Comparison of ENCODE assay signal across 8 cellular contexts in the genomic region with DNA sequence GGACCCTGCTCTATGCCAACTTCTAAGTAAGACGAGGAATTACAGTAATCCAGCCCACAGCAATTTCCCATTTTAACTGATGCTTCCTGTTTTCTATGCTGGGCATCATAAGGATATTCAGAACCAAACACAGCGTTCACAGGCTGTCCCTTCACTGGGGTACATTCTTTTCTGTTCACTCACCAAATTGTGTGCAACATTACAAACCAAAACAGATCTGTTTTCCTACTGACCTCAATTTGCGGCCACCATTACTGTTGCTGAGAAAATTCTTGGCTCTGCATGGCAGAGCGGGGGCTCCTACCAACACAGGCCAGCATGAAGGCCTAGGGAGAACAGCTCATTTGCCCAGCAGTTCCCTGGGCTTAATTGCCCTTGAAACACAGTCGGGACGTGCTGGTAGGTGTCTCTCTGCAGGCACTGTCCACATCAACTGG.
A peak's percentile ranks its signal among the peaks of the same experiment; 100 is the strongest.
DNase-seq lines count a peak whose midpoint lies in the region; ATAC-seq, FAIRE-seq and TF ChIP-seq lines count a peak whose summit lies in the region.

No MANE protein-coding gene starts in this region.

- intact Hi-C loops in sigmoid colon (cut with DNase I), result no loop called here

- peak; percentile 70 for ATAC-seq in SK-N-SH treated with all-trans-retinoic acid at 6 μM for 48 hours

- in situ Hi-C loops in GM13977 (cut with MboI; ENCODE audit: low pct_unique_long_range_greater_than_20kb, low sequenced_read_pairs, unreplicated experiment), result no loop called here

- H3K9me3 ChIP-seq in sigmoid colon, result no peaks in the 10 kb centered on the region

- H3K27ac ChIP-seq in sigmoid colon, result peak overlapping the region; percentile 58 to 64 (median 60)

- DNase-seq in GM04503 (ENCODE audit: low read depth) (peak; percentile 95), fibroblast of the aortic adventitia (ENCODE audit: low read depth) (peak; percentile 78), sigmoid colon (no peak), NOMO-1 treated with DMSO at 0.1 percent for 48 hours (lab: John Stamatoyannopoulos, UW; ENCODE audit: unreplicated experiment) (no peak), NCI-H2196 treated with DMSO at 0.1 percent for 48 hours (lab: John Stamatoyannopoulos, UW; ENCODE audit: unreplicated experiment) (no peak), GM13977 (ENCODE audit: low spot score) (no peak), HTR-8/SVneo (ENCODE audit: insufficient read length, low spot score) (no peak)

- no peak for FAIRE-seq in HTR-8/SVneo (lab: Jason Lieb, UNC)

- TF ChIP-seq POLR2A in sigmoid colon (IDR thresholded peaks at IDR 0.05), result no peak

- TF ChIP-seq CTCF in fibroblast of the aortic adventitia (IDR thresholded peaks at IDR 0.05; ENCODE audit: insufficient read depth, low read length) (no peak), sigmoid colon (IDR thresholded peaks at IDR 0.05) (no peak), GM13977 (IDR thresholded peaks at IDR 0.05; ENCODE audit: extremely low read depth, insufficient read depth, missing control alignments) (no peak)

- peaks cover 0 to 37% (median 31%) of the 10 kb centered on the region in 4 donors for H3K4me1 ChIP-seq in sigmoid colon

- H3K36me3 ChIP-seq in sigmoid colon, result no peaks in the 10 kb centered on the region

- H3K4me3 ChIP-seq in fibroblast of the aortic adventitia (ENCODE audit: low read depth, low read length) (no peak overlapping the region), sigmoid colon (no peak overlapping the region)

- 44 to 56% methylated on average over 6 of the region's 6 CpGs for WGBS in sigmoid colon, 2 donors

- TF ChIP-seq EP300 in sigmoid colon (IDR thresholded peaks at IDR 0.05), result no peak

- H3K27me3 ChIP-seq in sigmoid colon, result no peaks in the 10 kb centered on the region

TF ChIP-seq in SK-N-SH treated with all-trans-retinoic acid at 6 μM for 48 hours, 23 proteins besides CTCF, POLR2A, EP300 and RAD21:
- TF ChIP-seq RARB (CRISPR knock-in tag; IDR thresholded peaks at IDR 0.05) (no peak), ZNF565 (CRISPR knock-in tag; conservative IDR thresholded peaks at IDR 0.05; ENCODE audit: low read depth) (no peak), ZC3H10 (CRISPR knock-in tag; IDR thresholded peaks at IDR 0.05) (no peak), ARNTL (CRISPR knock-in tag; IDR thresholded peaks at IDR 0.05; ENCODE audit: borderline replicate concordance, low read depth) (no peak), BACH2 (CRISPR knock-in tag; IDR thresholded peaks at IDR 0.05; ENCODE audit: borderline replicate concordance) (no peak), GLIS3 (CRISPR knock-in tag; IDR thresholded peaks at IDR 0.05) (no peak), ISL1 (CRISPR knock-in tag; IDR thresholded peaks at IDR 0.05) (0 out of 2 replicates have a peak, but pooled peaks have one; percentile 10), ZNF70 (CRISPR knock-in tag; IDR thresholded peaks at IDR 0.05) (no peak), ZFP30 (CRISPR knock-in tag; IDR thresholded peaks at IDR 0.05) (no peak), PPARA (CRISPR knock-in tag; IDR thresholded peaks at IDR 0.05; ENCODE audit: borderline replicate concordance) (no peak), ZFP3 (CRISPR knock-in tag; IDR thresholded peaks at IDR 0.05) (peak; percentile 82), ZNF8 (CRISPR knock-in tag; IDR thresholded peaks at IDR 0.05) (no peak), CSDC2 (CRISPR knock-in tag; IDR thresholded peaks at IDR 0.05) (peak; percentile 30; the same call in 1 of the 2 replicates), TCF4 (CRISPR knock-in tag; IDR thresholded peaks at IDR 0.05; ENCODE audit: borderline replicate concordance) (no peak), OSR1 (CRISPR knock-in tag; IDR thresholded peaks at IDR 0.05) (no peak), SNAI2 (CRISPR knock-in tag; IDR thresholded peaks at IDR 0.05) (no peak)
- TF ChIP-seq, protein P1, sequence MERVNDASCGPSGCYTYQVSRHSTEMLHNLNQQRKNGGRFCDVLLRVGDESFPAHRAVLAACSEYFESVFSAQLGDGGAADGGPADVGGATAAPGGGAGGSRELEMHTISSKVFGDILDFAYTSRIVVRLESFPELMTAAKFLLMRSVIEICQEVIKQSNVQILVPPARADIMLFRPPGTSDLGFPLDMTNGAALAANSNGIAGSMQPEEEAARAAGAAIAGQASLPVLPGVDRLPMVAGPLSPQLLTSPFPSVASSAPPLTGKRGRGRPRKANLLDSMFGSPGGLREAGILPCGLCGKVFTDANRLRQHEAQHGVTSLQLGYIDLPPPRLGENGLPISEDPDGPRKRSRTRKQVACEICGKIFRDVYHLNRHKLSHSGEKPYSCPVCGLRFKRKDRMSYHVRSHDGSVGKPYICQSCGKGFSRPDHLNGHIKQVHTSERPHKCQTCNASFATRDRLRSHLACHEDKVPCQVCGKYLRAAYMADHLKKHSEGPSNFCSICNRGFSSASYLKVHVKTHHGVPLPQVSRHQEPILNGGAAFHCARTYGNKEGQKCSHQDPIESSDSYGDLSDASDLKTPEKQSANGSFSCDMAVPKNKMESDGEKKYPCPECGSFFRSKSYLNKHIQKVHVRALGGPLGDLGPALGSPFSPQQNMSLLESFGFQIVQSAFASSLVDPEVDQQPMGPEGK (CRISPR knock-in tag; IDR thresholded peaks at IDR 0.05; ENCODE audit: borderline replicate concordance), result 0 out of 2 replicates have a peak, but pooled peaks have one; percentile 63
- TF ChIP-seq, protein P2, sequence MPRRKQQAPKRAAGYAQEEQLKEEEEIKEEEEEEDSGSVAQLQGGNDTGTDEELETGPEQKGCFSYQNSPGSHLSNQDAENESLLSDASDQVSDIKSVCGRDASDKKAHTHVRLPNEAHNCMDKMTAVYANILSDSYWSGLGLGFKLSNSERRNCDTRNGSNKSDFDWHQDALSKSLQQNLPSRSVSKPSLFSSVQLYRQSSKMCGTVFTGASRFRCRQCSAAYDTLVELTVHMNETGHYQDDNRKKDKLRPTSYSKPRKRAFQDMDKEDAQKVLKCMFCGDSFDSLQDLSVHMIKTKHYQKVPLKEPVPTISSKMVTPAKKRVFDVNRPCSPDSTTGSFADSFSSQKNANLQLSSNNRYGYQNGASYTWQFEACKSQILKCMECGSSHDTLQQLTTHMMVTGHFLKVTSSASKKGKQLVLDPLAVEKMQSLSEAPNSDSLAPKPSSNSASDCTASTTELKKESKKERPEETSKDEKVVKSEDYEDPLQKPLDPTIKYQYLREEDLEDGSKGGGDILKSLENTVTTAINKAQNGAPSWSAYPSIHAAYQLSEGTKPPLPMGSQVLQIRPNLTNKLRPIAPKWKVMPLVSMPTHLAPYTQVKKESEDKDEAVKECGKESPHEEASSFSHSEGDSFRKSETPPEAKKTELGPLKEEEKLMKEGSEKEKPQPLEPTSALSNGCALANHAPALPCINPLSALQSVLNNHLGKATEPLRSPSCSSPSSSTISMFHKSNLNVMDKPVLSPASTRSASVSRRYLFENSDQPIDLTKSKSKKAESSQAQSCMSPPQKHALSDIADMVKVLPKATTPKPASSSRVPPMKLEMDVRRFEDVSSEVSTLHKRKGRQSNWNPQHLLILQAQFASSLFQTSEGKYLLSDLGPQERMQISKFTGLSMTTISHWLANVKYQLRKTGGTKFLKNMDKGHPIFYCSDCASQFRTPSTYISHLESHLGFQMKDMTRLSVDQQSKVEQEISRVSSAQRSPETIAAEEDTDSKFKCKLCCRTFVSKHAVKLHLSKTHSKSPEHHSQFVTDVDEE (CRISPR knock-in tag; IDR thresholded peaks at IDR 0.05), result no peak
- TF ChIP-seq, protein P3, sequence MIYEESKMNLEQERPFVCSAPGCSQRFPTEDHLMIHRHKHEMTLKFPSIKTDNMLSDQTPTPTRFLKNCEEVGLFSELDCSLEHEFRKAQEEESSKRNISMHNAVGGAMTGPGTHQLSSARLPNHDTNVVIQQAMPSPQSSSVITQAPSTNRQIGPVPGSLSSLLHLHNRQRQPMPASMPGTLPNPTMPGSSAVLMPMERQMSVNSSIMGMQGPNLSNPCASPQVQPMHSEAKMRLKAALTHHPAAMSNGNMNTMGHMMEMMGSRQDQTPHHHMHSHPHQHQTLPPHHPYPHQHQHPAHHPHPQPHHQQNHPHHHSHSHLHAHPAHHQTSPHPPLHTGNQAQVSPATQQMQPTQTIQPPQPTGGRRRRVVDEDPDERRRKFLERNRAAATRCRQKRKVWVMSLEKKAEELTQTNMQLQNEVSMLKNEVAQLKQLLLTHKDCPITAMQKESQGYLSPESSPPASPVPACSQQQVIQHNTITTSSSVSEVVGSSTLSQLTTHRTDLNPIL (CRISPR knock-in tag; IDR thresholded peaks at IDR 0.05; ENCODE audit: low read depth), result no peak
- TF ChIP-seq, protein P4, sequence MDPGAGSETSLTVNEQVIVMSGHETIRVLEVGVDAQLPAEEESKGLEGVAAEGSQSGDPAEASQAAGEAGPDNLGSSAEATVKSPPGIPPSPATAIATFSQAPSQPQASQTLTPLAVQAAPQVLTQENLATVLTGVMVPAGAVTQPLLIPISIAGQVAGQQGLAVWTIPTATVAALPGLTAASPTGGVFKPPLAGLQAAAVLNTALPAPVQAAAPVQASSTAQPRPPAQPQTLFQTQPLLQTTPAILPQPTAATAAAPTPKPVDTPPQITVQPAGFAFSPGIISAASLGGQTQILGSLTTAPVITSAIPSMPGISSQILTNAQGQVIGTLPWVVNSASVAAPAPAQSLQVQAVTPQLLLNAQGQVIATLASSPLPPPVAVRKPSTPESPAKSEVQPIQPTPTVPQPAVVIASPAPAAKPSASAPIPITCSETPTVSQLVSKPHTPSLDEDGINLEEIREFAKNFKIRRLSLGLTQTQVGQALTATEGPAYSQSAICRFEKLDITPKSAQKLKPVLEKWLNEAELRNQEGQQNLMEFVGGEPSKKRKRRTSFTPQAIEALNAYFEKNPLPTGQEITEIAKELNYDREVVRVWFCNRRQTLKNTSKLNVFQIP (CRISPR knock-in tag; IDR thresholded peaks at IDR 0.05; ENCODE audit: borderline replicate concordance, low read depth), result 0 out of 2 replicates have a peak, but pooled peaks have one; percentile 33
- TF ChIP-seq, protein P5, sequence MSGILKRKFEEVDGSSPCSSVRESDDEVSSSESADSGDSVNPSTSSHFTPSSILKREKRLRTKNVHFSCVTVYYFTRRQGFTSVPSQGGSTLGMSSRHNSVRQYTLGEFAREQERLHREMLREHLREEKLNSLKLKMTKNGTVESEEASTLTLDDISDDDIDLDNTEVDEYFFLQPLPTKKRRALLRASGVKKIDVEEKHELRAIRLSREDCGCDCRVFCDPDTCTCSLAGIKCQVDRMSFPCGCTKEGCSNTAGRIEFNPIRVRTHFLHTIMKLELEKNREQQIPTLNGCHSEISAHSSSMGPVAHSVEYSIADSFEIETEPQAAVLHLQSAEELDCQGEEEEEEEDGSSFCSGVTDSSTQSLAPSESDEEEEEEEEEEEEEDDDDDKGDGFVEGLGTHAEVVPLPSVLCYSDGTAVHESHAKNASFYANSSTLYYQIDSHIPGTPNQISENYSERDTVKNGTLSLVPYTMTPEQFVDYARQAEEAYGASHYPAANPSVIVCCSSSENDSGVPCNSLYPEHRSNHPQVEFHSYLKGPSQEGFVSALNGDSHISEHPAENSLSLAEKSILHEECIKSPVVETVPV (CRISPR knock-in tag; IDR thresholded peaks at IDR 0.05), result no peak
TF ChIP-seq in SK-N-SH treated with all-trans-retinoic acid at 6 μM for 48 hours: peak in this region for 5.

Comparison
In these comparisons a context has a peak if more than half of its experiments do, and no peak if none do; other contexts are left out.
1. DNase-seq: peak in GM04503 (single experiment) and fibroblast of the aortic adventitia (single experiment); none in sigmoid colon (single experiment), NOMO-1 treated with DMSO at 0.1 percent for 48 hours (single experiment), NCI-H2196 treated with DMSO at 0.1 percent for 48 hours (single experiment), GM13977 (single experiment) and HTR-8/SVneo (single experiment).